ENCODE assay signal across 1 cellular context in the genomic region with DNA sequence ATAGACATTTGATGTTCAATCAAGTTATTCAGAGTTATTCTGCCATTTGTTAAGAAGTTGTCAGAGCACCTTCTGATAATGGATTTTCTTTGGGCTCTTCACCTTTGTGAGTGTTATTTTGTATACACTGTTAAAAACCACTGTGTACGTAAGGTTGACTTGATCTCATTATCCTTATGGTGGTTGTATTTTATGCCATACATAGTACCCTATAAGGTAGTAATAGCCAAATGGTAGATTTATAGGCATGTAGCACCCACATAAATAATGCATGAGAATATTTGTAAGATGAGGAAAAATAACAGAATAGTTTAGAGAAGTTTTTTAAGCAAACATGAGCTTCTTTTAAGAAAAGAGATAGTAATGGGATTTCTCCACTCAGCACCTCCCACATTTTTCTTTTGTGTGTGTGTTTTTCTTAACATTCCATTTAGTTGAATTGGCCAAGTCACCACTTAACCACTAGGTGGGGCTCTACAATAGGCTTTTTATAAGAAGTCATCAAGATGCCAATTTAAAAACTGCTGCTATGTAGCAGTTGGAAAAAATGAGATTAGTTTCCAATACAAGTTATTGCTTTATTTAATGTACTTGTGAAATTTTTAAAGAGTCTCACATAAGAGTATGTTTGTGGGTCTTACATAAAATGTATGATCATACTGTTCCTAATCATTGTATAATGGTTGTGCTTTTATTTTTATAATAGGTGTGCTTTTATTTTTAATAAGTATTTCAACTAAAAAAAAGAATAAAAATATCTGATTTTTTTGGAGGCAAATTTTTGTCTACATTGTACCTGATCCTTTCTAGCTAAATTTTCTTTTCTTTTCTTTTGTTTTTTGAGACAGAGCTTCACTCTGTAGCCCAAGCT.
TF ChIP-seq lines count a peak whose summit lies in the region.

No MANE protein-coding gene starts in this region.

TF ChIP-seq in K562, 482 proteins besides CTCF, POLR2A, EP300 and RAD21 (continued from another document and continues in another):
- TF ChIP-seq, protein P1, sequence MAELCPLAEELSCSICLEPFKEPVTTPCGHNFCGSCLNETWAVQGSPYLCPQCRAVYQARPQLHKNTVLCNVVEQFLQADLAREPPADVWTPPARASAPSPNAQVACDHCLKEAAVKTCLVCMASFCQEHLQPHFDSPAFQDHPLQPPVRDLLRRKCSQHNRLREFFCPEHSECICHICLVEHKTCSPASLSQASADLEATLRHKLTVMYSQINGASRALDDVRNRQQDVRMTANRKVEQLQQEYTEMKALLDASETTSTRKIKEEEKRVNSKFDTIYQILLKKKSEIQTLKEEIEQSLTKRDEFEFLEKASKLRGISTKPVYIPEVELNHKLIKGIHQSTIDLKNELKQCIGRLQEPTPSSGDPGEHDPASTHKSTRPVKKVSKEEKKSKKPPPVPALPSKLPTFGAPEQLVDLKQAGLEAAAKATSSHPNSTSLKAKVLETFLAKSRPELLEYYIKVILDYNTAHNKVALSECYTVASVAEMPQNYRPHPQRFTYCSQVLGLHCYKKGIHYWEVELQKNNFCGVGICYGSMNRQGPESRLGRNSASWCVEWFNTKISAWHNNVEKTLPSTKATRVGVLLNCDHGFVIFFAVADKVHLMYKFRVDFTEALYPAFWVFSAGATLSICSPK (IDR thresholded peaks at IDR 0.05; ENCODE audit: borderline replicate concordance) = no peak
- TF ChIP-seq ETS2 (tag; IDR thresholded peaks at IDR 0.05; ENCODE audit: borderline replicate concordance, poor library complexity, severe bottlenecking) = no peak
- TF ChIP-seq MAFF (IDR thresholded peaks at IDR 0.05; ENCODE audit: low read length) = no peak
- no peak for TF ChIP-seq ZNF384 (IDR thresholded peaks at IDR 0.05; ENCODE audit: low read depth, low read length)
- TF ChIP-seq, protein P2, sequence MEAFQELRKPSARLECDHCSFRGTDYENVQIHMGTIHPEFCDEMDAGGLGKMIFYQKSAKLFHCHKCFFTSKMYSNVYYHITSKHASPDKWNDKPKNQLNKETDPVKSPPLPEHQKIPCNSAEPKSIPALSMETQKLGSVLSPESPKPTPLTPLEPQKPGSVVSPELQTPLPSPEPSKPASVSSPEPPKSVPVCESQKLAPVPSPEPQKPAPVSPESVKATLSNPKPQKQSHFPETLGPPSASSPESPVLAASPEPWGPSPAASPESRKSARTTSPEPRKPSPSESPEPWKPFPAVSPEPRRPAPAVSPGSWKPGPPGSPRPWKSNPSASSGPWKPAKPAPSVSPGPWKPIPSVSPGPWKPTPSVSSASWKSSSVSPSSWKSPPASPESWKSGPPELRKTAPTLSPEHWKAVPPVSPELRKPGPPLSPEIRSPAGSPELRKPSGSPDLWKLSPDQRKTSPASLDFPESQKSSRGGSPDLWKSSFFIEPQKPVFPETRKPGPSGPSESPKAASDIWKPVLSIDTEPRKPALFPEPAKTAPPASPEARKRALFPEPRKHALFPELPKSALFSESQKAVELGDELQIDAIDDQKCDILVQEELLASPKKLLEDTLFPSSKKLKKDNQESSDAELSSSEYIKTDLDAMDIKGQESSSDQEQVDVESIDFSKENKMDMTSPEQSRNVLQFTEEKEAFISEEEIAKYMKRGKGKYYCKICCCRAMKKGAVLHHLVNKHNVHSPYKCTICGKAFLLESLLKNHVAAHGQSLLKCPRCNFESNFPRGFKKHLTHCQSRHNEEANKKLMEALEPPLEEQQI (IDR thresholded peaks at IDR 0.05) = 0 out of 2 replicates have a peak, but pooled peaks have one; percentile 15
- TF ChIP-seq ZNF778 (CRISPR knock-in tag; IDR thresholded peaks at IDR 0.05) = no peak
- TF ChIP-seq, protein P3, sequence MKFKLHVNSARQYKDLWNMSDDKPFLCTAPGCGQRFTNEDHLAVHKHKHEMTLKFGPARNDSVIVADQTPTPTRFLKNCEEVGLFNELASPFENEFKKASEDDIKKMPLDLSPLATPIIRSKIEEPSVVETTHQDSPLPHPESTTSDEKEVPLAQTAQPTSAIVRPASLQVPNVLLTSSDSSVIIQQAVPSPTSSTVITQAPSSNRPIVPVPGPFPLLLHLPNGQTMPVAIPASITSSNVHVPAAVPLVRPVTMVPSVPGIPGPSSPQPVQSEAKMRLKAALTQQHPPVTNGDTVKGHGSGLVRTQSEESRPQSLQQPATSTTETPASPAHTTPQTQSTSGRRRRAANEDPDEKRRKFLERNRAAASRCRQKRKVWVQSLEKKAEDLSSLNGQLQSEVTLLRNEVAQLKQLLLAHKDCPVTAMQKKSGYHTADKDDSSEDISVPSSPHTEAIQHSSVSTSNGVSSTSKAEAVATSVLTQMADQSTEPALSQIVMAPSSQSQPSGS (CRISPR knock-in tag; IDR thresholded peaks at IDR 0.05) = no peak
- no peak for TF ChIP-seq WHSC1 (IDR thresholded peaks at IDR 0.05; ENCODE audit: low read length)
- TF ChIP-seq, protein P4, sequence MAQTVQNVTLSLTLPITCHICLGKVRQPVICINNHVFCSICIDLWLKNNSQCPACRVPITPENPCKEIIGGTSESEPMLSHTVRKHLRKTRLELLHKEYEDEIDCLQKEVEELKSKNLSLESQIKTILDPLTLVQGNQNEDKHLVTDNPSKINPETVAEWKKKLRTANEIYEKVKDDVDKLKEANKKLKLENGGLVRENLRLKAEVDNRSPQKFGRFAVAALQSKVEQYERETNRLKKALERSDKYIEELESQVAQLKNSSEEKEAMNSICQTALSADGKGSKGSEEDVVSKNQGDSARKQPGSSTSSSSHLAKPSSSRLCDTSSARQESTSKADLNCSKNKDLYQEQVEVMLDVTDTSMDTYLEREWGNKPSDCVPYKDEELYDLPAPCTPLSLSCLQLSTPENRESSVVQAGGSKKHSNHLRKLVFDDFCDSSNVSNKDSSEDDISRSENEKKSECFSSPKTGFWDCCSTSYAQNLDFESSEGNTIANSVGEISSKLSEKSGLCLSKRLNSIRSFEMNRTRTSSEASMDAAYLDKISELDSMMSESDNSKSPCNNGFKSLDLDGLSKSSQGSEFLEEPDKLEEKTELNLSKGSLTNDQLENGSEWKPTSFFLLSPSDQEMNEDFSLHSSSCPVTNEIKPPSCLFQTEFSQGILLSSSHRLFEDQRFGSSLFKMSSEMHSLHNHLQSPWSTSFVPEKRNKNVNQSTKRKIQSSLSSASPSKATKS (CRISPR knock-in tag; IDR thresholded peaks at IDR 0.05) = no peak
- TF ChIP-seq, protein P5, sequence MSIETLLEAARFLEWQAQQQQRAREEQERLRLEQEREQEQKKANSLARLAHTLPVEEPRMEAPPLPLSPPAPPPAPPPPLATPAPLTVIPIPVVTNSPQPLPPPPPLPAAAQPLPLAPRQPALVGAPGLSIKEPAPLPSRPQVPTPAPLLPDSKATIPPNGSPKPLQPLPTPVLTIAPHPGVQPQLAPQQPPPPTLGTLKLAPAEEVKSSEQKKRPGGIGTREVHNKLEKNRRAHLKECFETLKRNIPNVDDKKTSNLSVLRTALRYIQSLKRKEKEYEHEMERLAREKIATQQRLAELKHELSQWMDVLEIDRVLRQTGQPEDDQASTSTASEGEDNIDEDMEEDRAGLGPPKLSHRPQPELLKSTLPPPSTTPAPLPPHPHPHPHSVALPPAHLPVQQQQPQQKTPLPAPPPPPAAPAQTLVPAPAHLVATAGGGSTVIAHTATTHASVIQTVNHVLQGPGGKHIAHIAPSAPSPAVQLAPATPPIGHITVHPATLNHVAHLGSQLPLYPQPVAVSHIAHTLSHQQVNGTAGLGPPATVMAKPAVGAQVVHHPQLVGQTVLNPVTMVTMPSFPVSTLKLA (conservative IDR thresholded peaks at IDR 0.05) = no peak
- TF ChIP-seq XRCC5 (IDR thresholded peaks at IDR 0.05; ENCODE audit: low read depth, low read length) = no peak
- TF ChIP-seq TEAD4 (IDR thresholded peaks at IDR 0.05; ENCODE audit: low read length) = 0 out of 2 replicates have a peak, but pooled peaks have one; percentile 38
- TF ChIP-seq TEAD4 (CRISPR knock-in tag; IDR thresholded peaks at IDR 0.05; ENCODE audit: borderline replicate concordance) = no peak
- no peak for TF ChIP-seq PHF20 (IDR thresholded peaks at IDR 0.05; ENCODE audit: partially characterized antibody)
- TF ChIP-seq SMARCE1 (IDR thresholded peaks at IDR 0.05) = no peak
- TF ChIP-seq, protein P6, sequence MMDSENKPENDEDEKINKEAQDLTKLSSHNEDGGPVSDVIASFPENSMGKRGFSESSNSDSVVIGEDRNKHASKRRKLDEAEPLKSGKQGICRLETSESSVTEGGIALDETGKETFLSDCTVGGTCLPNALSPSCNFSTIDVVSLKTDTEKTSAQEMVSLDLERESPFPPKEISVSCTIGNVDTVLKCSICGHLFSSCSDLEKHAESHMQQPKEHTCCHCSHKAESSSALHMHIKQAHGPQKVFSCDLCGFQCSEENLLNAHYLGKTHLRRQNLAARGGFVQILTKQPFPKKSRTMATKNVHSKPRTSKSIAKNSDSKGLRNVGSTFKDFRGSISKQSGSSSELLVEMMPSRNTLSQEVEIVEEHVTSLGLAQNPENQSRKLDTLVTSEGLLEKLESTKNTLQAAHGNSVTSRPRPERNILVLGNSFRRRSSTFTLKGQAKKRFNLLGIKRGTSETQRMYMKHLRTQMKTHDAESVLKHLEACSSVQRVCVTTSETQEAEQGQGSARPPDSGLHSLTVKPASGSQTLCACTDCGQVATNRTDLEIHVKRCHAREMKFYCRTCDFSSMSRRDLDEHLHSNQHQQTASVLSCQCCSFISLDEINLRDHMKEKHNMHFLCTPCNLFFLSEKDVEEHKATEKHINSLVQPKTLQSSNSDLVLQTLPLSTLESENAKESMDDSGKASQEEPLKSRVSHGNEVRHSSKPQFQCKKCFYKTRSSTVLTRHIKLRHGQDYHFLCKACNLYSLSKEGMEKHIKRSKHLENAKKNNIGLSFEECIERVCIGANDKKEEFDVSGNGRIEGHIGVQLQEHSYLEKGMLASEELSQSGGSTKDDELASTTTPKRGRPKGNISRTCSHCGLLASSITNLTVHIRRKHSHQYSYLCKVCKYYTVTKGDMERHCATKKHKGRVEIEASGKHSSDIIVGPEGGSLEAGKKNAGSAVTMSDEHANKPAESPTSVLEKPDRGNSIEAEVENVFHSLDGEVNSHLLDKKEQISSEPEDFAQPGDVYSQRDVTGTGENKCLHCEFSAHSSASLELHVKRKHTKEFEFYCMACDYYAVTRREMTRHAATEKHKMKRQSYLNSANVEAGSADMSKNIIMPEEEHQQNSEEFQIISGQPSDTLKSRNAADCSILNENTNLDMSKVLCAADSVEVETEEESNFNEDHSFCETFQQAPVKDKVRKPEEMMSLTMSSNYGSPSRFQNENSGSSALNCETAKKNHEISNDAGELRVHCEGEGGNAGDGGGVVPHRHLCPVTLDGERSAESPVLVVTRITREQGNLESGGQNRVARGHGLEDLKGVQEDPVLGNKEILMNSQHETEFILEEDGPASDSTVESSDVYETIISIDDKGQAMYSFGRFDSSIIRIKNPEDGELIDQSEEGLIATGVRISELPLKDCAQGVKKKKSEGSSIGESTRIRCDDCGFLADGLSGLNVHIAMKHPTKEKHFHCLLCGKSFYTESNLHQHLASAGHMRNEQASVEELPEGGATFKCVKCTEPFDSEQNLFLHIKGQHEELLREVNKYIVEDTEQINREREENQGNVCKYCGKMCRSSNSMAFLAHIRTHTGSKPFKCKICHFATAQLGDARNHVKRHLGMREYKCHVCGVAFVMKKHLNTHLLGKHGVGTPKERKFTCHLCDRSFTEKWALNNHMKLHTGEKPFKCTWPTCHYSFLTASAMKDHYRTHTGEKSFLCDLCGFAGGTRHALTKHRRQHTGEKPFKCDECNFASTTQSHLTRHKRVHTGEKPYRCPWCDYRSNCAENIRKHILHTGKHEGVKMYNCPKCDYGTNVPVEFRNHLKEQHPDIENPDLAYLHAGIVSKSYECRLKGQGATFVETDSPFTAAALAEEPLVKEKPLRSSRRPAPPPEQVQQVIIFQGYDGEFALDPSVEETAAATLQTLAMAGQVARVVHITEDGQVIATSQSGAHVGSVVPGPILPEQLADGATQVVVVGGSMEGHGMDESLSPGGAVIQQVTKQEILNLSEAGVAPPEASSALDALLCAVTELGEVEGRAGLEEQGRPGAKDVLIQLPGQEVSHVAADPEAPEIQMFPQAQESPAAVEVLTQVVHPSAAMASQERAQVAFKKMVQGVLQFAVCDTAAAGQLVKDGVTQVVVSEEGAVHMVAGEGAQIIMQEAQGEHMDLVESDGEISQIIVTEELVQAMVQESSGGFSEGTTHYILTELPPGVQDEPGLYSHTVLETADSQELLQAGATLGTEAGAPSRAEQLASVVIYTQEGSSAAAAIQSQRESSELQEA (IDR thresholded peaks at IDR 0.05; ENCODE audit: low read depth) = no peak
